ENCODE assay signal across 9 cellular contexts in the genomic region with DNA sequence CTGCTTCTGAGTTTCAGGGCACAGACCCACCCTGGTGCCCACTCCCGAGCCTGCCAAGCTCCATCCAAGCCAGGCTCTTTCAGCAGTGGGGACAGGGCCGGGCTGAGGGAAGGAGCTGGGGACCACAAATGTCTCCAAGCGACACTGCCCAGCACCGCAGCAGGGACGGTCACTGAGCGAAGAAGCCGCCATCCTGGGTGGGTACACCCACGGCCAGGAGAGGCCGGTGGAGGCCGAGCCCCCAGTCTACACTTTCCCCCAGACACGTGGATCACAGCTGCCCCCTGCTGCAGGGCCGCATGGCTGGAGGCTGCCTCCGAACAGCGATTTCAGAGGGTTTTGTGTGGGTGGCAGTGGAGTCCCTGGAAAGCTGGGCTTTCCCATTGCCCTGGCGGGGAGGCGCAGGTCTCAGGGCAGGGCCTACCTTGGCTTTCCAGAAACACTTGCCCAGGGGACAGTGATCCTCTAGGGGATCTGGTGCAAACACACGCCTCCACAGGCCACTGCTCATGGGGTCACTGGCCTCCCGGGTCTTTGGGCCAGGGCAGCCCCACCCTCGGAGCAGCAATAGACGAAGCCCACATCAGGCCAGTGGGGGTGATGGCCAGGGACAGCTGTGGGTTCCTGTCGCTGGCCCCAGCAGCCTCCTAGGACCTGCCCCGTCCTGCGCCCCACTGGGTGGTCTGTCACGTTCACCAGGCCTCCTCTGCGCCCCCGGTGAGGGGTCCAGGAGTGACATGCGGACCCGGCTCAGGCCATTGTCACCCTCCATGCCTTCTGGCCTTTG. TPM values are rescaled to one million over a fixed set of nuclear protein-coding genes. Genes with fewer than 3 reads are reported as not detected.
DNase-seq lines count a peak whose midpoint lies in the region; ATAC-seq and TF ChIP-seq lines count a peak whose summit lies in the region.
"Had no signal": no experiment of that assay in that cellular context is flagged by ENCODE, and none has a peak within 500 bp of the region (broad histone marks: within the 10 kb centered on the region; RNA-seq: fewer than 3 reads in every experiment).

No MANE protein-coding gene starts in this region.

- peak overlapping the region; percentile 88 for H3K27ac Mint-ChIP-seq in activated T-helper 2 cell treated with anti-CD3 and anti-CD28 coated beads, Interferon-gamma antibody, Interleukin-2, Interleukin-4, amounts not matched to agents 10 μg/mL and 5 μg/mL and 100 μg/mL, durations not matched to agents 14 hours and 24 hours and 36 hours

- TF ChIP-seq CTCF in DOHH2 (IDR thresholded peaks at IDR 0.05; ENCODE audit: low read depth, low read length, poor library complexity, severe bottlenecking) (no peak), osteoblast (IDR thresholded peaks at IDR 0.05; ENCODE audit: extremely low read depth, low read depth, low read length) (no peak)

- H3F3A ChIP-seq in DOHH2 (ENCODE audit: control insufficient read depth, insufficient read depth): no peaks in the 10 kb centered on the region; the same call in 1 of the 2 replicates

- H3K36me3 Mint-ChIP-seq in activated T-helper 2 cell treated with anti-CD3 and anti-CD28 coated beads, Interferon-gamma antibody, Interleukin-2, Interleukin-4, amounts not matched to agents 10 μg/mL and 5 μg/mL and 100 μg/mL, durations not matched to agents 14 hours and 24 hours and 36 hours (ENCODE audit: low read depth): peaks cover 15% of the 10 kb centered on the region

- H3K9me3 Mint-ChIP-seq in activated T-helper 2 cell treated with anti-CD3 and anti-CD28 coated beads, Interferon-gamma antibody, Interleukin-2, Interleukin-4, amounts not matched to agents 10 μg/mL and 5 μg/mL and 100 μg/mL, durations not matched to agents 14 hours and 24 hours and 36 hours: no peaks in the 10 kb centered on the region

- no peaks in the 10 kb centered on the region for H3K36me3 ChIP-seq in DOHH2 (ENCODE audit: control insufficient read depth, low read length)
- no peaks in the 10 kb centered on the region for H3K36me3 ChIP-seq in osteoblast (ENCODE audit: insufficient read depth, low read length)

- H3K4me1 ChIP-seq in DOHH2 (ENCODE audit: control insufficient read depth, low read length) (peaks cover 64% of the 10 kb centered on the region), osteoblast (ENCODE audit: insufficient read depth, low read length) (peaks cover 6% of the 10 kb centered on the region)

- peak; percentile 13 for TF ChIP-seq POLR2A in GM18951 (IDR thresholded peaks at IDR 0.05; ENCODE audit: extremely low read depth, insufficient read depth, insufficient read length)

- H3K4me1 Mint-ChIP-seq in activated T-helper 2 cell treated with anti-CD3 and anti-CD28 coated beads, Interferon-gamma antibody, Interleukin-2, Interleukin-4, amounts not matched to agents 10 μg/mL and 5 μg/mL and 100 μg/mL, durations not matched to agents 14 hours and 24 hours and 36 hours (ENCODE audit: low read depth): peaks cover 48% of the 10 kb centered on the region

- H3K4me3 ChIP-seq in DOHH2 (ENCODE audit: low read length): no peak overlapping the region
- no peak overlapping the region for H3K4me3 ChIP-seq in osteoblast (ENCODE audit: insufficient read depth, low read length)

- H3K4me2 ChIP-seq in DOHH2 (ENCODE audit: low read length): peak overlapping the region; percentile 84
- no peak overlapping the region for H3K4me2 ChIP-seq in osteoblast (ENCODE audit: insufficient read depth, low read length)

- H3K79me2 ChIP-seq in DOHH2 (ENCODE audit: control insufficient read depth, low read length) (peaks cover 16% of the 10 kb centered on the region), osteoblast (ENCODE audit: insufficient read depth, low read length) (no peaks in the 10 kb centered on the region)

- H3K27ac ChIP-seq in DOHH2 (ENCODE audit: low read depth, low read length) (no peak overlapping the region), osteoblast (ENCODE audit: low read depth, low read length) (no peak overlapping the region)

- H3K9me3 ChIP-seq in DOHH2 (ENCODE audit: control insufficient read depth, insufficient read depth, low read length) (no peaks in the 10 kb centered on the region), osteoblast (ENCODE audit: low read depth, low read length) (no peaks in the 10 kb centered on the region)

- no peaks in the 10 kb centered on the region for H3K27me3 Mint-ChIP-seq in activated T-helper 2 cell treated with anti-CD3 and anti-CD28 coated beads, Interferon-gamma antibody, Interleukin-2, Interleukin-4, amounts not matched to agents 10 μg/mL and 5 μg/mL and 100 μg/mL, durations not matched to agents 14 hours and 24 hours and 36 hours (ENCODE audit: low read depth)

- no peak overlapping the region for H2AFZ ChIP-seq in osteoblast (ENCODE audit: low read length)

- H3K27me3 ChIP-seq in DOHH2 (ENCODE audit: control insufficient read depth, low read length): peaks cover 30% of the 10 kb centered on the region
- H3K27me3 ChIP-seq in osteoblast (ENCODE audit: insufficient read depth, low read length): no peaks in the 10 kb centered on the region

- no peak for DNase-seq in activated T-helper 2 cell treated with anti-CD3 and anti-CD28 coated beads, Interferon-gamma antibody, Interleukin-2, Interleukin-4, amounts not matched to agents 10 μg/mL and 5 μg/mL and 100 μg/mL, durations not matched to agents 14 hours and 24 hours and 36 hours (ENCODE audit: low spot score)
- DNase-seq in osteoblast (ENCODE audit: insufficient read length, low spot score, missing footprints): peak; percentile 86
- no peak for DNase-seq in SKM-1 (lab: John Stamatoyannopoulos, UW; ENCODE audit: unreplicated experiment)
- DNase-seq in NCI-H446 (lab: John Stamatoyannopoulos, UW): no peak
- DNase-seq: DMS79 treated with DMSO at 0.1 percent for 48 hours, NCI-H1436 treated with DMSO at 0.1 percent for 48 hours had no signal

- no peaks in the 10 kb centered on the region for H3K9me2 ChIP-seq in DOHH2 (replicated peaks; ENCODE audit: control insufficient read depth, low read length)

- ATAC-seq in GM18868 (IDR thresholded peaks at IDR 0.05; ENCODE audit: unreplicated experiment): no peak

- intact Hi-C loops in activated T-helper 2 cell treated with anti-CD3 and anti-CD28 coated beads, Interferon-gamma antibody, Interleukin-2, Interleukin-4, amounts not matched to agents 10 μg/mL and 5 μg/mL and 100 μg/mL, durations not matched to agents 14 hours and 24 hours and 36 hours (cut with micrococcal nuclease): loop anchor here (10.0 kb wide), 1 partner anchor 228 kb away; no protein-coding TSS in a partner anchor

- in situ Hi-C loops in GM18951 (cut with MboI; ENCODE audit: low sequenced_read_pairs, unreplicated experiment): no loop called here

- H4K20me1 ChIP-seq in DOHH2 (ENCODE audit: control insufficient read depth, insufficient read depth, low read depth, low read length): no peaks in the 10 kb centered on the region
- H4K20me1 ChIP-seq in osteoblast (ENCODE audit: insufficient read depth, low read length): no peaks in the 10 kb centered on the region

- peak overlapping the region; percentile 87 for H3K4me3 Mint-ChIP-seq in activated T-helper 2 cell treated with anti-CD3 and anti-CD28 coated beads, Interferon-gamma antibody, Interleukin-2, Interleukin-4, amounts not matched to agents 10 μg/mL and 5 μg/mL and 100 μg/mL, durations not matched to agents 14 hours and 24 hours and 36 hours (ENCODE audit: low read depth)

RNA-seq across cellular contexts. Expression of gene GPR132, which starts 1.2 kb away (rescaled TPM):
- 27.1 and 29.8 TPM in 2 replicates for total RNA-seq in activated T-helper 2 cell treated with anti-CD3 and anti-CD28 coated beads, Interferon-gamma antibody, Interleukin-2, Interleukin-4, amounts not matched to agents 10 μg/mL and 5 μg/mL and 100 μg/mL, durations not matched to agents 14 hours and 24 hours and 36 hours
- under 0.01 TPM in 2 replicates for total RNA-seq in osteoblast

RNA-seq across cellular contexts. Expression of gene CDCA4, which starts 45.6 kb away (rescaled TPM):
- total RNA-seq in activated T-helper 2 cell treated with anti-CD3 and anti-CD28 coated beads, Interferon-gamma antibody, Interleukin-2, Interleukin-4, amounts not matched to agents 10 μg/mL and 5 μg/mL and 100 μg/mL, durations not matched to agents 14 hours and 24 hours and 36 hours: 47.7 and 49.6 TPM in 2 replicates
- total RNA-seq in osteoblast: 13.3 and 13.8 TPM in 2 replicates

Comparison
In these comparisons a context has a peak if more than half of its experiments do, and no peak if none do; other contexts are left out.
1. RNA of gene GPR132, which starts 1.2 kb away (total RNA-seq): 27.1 to 29.8 TPM in activated T-helper 2 cell treated with anti-CD3 and anti-CD28 coated beads, Interferon-gamma antibody, Interleukin-2, Interleukin-4, amounts not matched to agents 10 μg/mL and 5 μg/mL and 100 μg/mL, durations not matched to agents 14 hours and 24 hours and 36 hours; under 0.01 TPM in osteoblast; every median in the first group is over 10 times any median in the second.